19 cellular contexts compared by ENCODE assay signal in the genomic region with DNA sequence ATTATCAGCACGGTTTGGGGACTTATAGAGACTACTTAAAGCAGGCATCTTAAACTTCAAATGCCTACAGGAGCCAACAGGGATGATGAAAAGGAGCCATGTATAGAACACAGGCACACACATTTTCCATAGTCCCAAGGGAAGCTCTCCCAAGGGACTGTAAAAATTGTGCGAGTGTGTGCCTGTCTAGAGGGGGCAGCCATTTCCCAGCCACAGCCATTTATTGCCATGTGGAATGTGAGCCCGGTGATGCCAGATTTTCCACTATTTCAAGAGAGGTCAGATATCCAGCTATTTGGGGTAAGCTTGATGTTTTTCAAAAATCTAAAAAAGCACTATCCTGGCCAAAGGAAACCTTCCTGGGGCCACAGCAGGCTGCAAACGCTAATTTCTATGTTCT.
"Had no signal": no experiment of that assay in that cellular context is flagged by ENCODE, and none has a peak within 500 bp of the region (broad histone marks: within the 10 kb centered on the region; RNA-seq: fewer than 3 reads in every experiment).

No MANE protein-coding gene starts in this region.

- FAIRE-seq: K562, RCC 7860 had no signal

- H3K4me3 ChIP-seq: K562 had no signal

- H3K9me3 ChIP-seq: SK-N-SH had no signal

- DNase-seq: NCI-H1048, NCI-H1105, NCI-H1417, NCI-H1436 treated with DMSO at 0.1 percent for 48 hours, NCI-H1694, NCI-H187 treated with DMSO at 0.1 percent for 48 hours, NCI-H2029 treated with DMSO at 0.1 percent for 48 hours, NCI-H2171 treated with DMSO at 0.1 percent for 48 hours, NCI-H345, NCI-H446 treated with DMSO at 0.1 percent for 48 hours, NCI-H510A treated with DMSO at 0.1 percent for 48 hours, NCI-H69, NCI-H774, RPMI8226, SHP77, SK-N-SH, SW 1271 had no signal

- ATAC-seq: K562 had no signal
